21 cellular contexts compared by ENCODE assay signal in genomic region chr17:57067781-57068180, GRCh38.
"Had no signal": no experiment of that assay in that cellular context is flagged by ENCODE, and none has a peak within 500 bp of the region (broad histone marks: within the 10 kb centered on the region; RNA-seq: fewer than 3 reads in every experiment).

No MANE protein-coding gene starts in this region.

- ATAC-seq: activated CD8-positive, alpha-beta memory T cell treated with anti-CD3 and anti-CD28 coated beads, Interleukin-2, amount 10 ng/mL, durations not matched to agents 7 days and 5 days; gastroesophageal sphincter; heart left ventricle; natural killer cell; psoas muscle had no signal

- H3K27me3 Mint-ChIP-seq: dendritic cell treated with granulocyte-macrophage colony-stimulating factor and Interleukin-4, amounts not matched to agents 40 ng/mL and 50 ng/mL, for 4 days had no signal

- DNase-seq: activated CD4-positive, alpha-beta memory T cell treated with anti-CD3 and anti-CD28 coated beads, Interleukin-2, amount 10 ng/mL, durations not matched to agents 7 days and 5 days; activated CD4-positive, CD25-positive, alpha-beta regulatory T cell; activated CD8-positive, alpha-beta memory T cell treated with anti-CD3 and anti-CD28 coated beads, Interleukin-2, amount 10 ng/mL, durations not matched to agents 7 days and 5 days; effector CD8-positive, alpha-beta T cell; heart left ventricle; kidney glomerular epithelial cell; natural killer cell; occipital lobe; psoas muscle; right cardiac atrium; stimulated activated CD4-positive, alpha-beta T cell treated with anti-CD3 and anti-CD28 coated beads, Interleukin-4, amount 100 ng/mL, for 24 hours; T-helper 1 cell; T-helper 9 cell; tibial artery had no signal

- H3K9me3 Mint-ChIP-seq: activated CD4-positive, alpha-beta memory T cell treated with anti-CD3 and anti-CD28 coated beads, Interleukin-2, amount 10 ng/mL, durations not matched to agents 7 days and 5 days; dendritic cell treated with granulocyte-macrophage colony-stimulating factor and Interleukin-4, amounts not matched to agents 40 ng/mL and 50 ng/mL, for 4 days; natural killer cell; stimulated activated effector memory CD8-positive, alpha-beta T cell treated with anti-CD3 and anti-CD28 coated beads, Interleukin-12 subunit alpha, Interleukin-12 subunit beta, amount 100 ng/mL, for 72 hours had no signal

- H3K27ac Mint-ChIP-seq: activated CD4-positive, alpha-beta memory T cell treated with anti-CD3 and anti-CD28 coated beads, Interleukin-2, amount 10 ng/mL, durations not matched to agents 7 days and 5 days; activated CD8-positive, alpha-beta memory T cell treated with anti-CD3 and anti-CD28 coated beads, Interleukin-2, amount 10 ng/mL, durations not matched to agents 7 days and 5 days; activated naive CD8-positive, alpha-beta T cell; dendritic cell treated with granulocyte-macrophage colony-stimulating factor and Interleukin-4, amounts not matched to agents 40 ng/mL and 50 ng/mL, for 4 days; natural killer cell; stimulated activated effector memory CD8-positive, alpha-beta T cell treated with anti-CD3 and anti-CD28 coated beads, Interleukin-12 subunit alpha, Interleukin-12 subunit beta, amount 100 ng/mL, for 72 hours had no signal

- H3K4me3 ChIP-seq: cardiac muscle cell, esophagus muscularis mucosa, gastroesophageal sphincter, heart left ventricle, psoas muscle, tibial artery had no signal

- FAIRE-seq: endothelial cell of umbilical vein had no signal

- H3K4me1 ChIP-seq: psoas muscle had no signal

- H3K4me3 Mint-ChIP-seq: activated CD4-positive, alpha-beta memory T cell treated with anti-CD3 and anti-CD28 coated beads, Interleukin-2, amount 10 ng/mL, durations not matched to agents 7 days and 5 days; activated CD8-positive, alpha-beta memory T cell treated with anti-CD3 and anti-CD28 coated beads, Interleukin-2, amount 10 ng/mL, durations not matched to agents 7 days and 5 days; activated naive CD8-positive, alpha-beta T cell; dendritic cell treated with granulocyte-macrophage colony-stimulating factor and Interleukin-4, amounts not matched to agents 40 ng/mL and 50 ng/mL, for 4 days; natural killer cell; stimulated activated effector memory CD8-positive, alpha-beta T cell treated with anti-CD3 and anti-CD28 coated beads, Interleukin-12 subunit alpha, Interleukin-12 subunit beta, amount 100 ng/mL, for 72 hours had no signal

- H3K9me3 ChIP-seq: esophagus muscularis mucosa, gastroesophageal sphincter, heart left ventricle, psoas muscle, tibial artery had no signal

- H3K36me3 ChIP-seq: cardiac muscle cell, esophagus muscularis mucosa, gastroesophageal sphincter, heart left ventricle, tibial artery had no signal

- H3K4me1 Mint-ChIP-seq: activated CD4-positive, alpha-beta memory T cell treated with anti-CD3 and anti-CD28 coated beads, Interleukin-2, amount 10 ng/mL, durations not matched to agents 7 days and 5 days; activated CD8-positive, alpha-beta memory T cell treated with anti-CD3 and anti-CD28 coated beads, Interleukin-2, amount 10 ng/mL, durations not matched to agents 7 days and 5 days; natural killer cell; stimulated activated effector memory CD8-positive, alpha-beta T cell treated with anti-CD3 and anti-CD28 coated beads, Interleukin-12 subunit alpha, Interleukin-12 subunit beta, amount 100 ng/mL, for 72 hours had no signal

- H3K36me3 Mint-ChIP-seq: activated CD8-positive, alpha-beta memory T cell treated with anti-CD3 and anti-CD28 coated beads, Interleukin-2, amount 10 ng/mL, durations not matched to agents 7 days and 5 days; natural killer cell had no signal

- H3K27ac ChIP-seq: cardiac muscle cell, esophagus muscularis mucosa, gastroesophageal sphincter, heart left ventricle, psoas muscle, tibial artery had no signal

- H3K27me3 ChIP-seq: cardiac muscle cell, esophagus muscularis mucosa, gastroesophageal sphincter, heart left ventricle, tibial artery had no signal
